In genomic region chr15:26029146-26029545, GRCh38 we compare ENCODE assay signal across 21 cellular contexts.
"Had no signal": no experiment of that assay in that cellular context is flagged by ENCODE, and none has a peak within 500 bp of the region (broad histone marks: within the 10 kb centered on the region; RNA-seq: fewer than 3 reads in every experiment).

No MANE protein-coding gene starts in this region.

- H3K9me3 ChIP-seq: SJSA1 had no signal

- H3K27ac Mint-ChIP-seq: IgD-negative memory B cell had no signal

- ATAC-seq: K562 had no signal

- H3K27me3 ChIP-seq: SJSA1 had no signal

- H3K36me3 ChIP-seq: SJSA1 had no signal

- H3K4me2 ChIP-seq: KMS-11 had no signal

- H3K36me3 Mint-ChIP-seq: IgD-negative memory B cell had no signal

- H3K9me3 Mint-ChIP-seq: IgD-negative memory B cell had no signal

- H3K9ac ChIP-seq: KMS-11 had no signal

- DNase-seq: Kasumi-1, MM.1S, NCI-H1092 treated with DMSO at 0.1 percent for 48 hours, NCI-H1436, NCI-H187, NCI-H2029, NCI-H2081 treated with DMSO at 0.1 percent for 48 hours, NCI-H2171, NCI-H226, NCI-H446, NCI-H510A treated with DMSO at 0.1 percent for 48 hours, NCI-H526, Right ventricle myocardium superior, RPMI8226, SIG-M5 had no signal

- H3K27ac ChIP-seq: HL-60, KMS-11, SJSA1, SK-N-MC had no signal

- H3K4me3 Mint-ChIP-seq: IgD-negative memory B cell had no signal

- H3K4me1 ChIP-seq: SJSA1 had no signal

- H3K4me3 ChIP-seq: K562, SJSA1, SK-N-MC had no signal
